ENCODE assay signal across 14 cellular contexts in the genomic region with DNA sequence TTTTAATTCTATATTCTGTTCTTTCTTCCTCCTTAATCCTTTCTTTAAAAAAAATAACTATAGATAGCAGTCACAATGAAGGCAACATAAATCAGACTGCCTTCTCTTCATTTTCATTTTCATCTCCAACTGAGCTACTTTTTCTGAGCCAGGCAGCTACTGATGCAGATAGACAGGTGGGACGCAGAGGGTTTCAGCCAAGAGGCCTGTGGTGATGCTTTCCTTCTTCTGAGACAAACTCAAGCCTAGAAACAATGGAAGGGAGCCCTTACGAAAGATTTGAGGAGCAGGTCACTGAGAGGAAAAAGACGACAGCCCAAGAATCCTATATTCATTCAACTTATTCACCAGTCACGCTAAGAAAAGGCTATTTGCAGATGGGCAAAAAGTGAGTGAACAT.
DNase-seq lines count a peak whose midpoint lies in the region; ATAC-seq and TF ChIP-seq lines count a peak whose summit lies in the region.
"Had no signal": no experiment of that assay in that cellular context is flagged by ENCODE, and none has a peak within 500 bp of the region (broad histone marks: within the 10 kb centered on the region; RNA-seq: fewer than 3 reads in every experiment).

No MANE protein-coding gene starts in this region.

- H3K27me3 ChIP-seq in DOHH2 (ENCODE audit: control insufficient read depth, low read length): no peaks in the 10 kb centered on the region
- H3K27me3 ChIP-seq in Karpas-422 (ENCODE audit: low read length): no peaks in the 10 kb centered on the region
- no peaks in the 10 kb centered on the region for H3K27me3 ChIP-seq in SU-DHL-6 (ENCODE audit: low read length)
- H3K27me3 ChIP-seq: BE2C had no signal

- ATAC-seq in HG03108 (IDR thresholded peaks at IDR 0.05; ENCODE audit: unreplicated experiment): no peak
- no peak for ATAC-seq in HG02763 (IDR thresholded peaks at IDR 0.05; ENCODE audit: unreplicated experiment)
- ATAC-seq: A549, GM12878 had no signal

- H4K20me1 ChIP-seq in DOHH2 (ENCODE audit: control insufficient read depth, insufficient read depth, low read depth, low read length) (no peaks in the 10 kb centered on the region), Karpas-422 (ENCODE audit: insufficient read depth, low read depth, low read length) (no peaks in the 10 kb centered on the region), SU-DHL-6 (ENCODE audit: low read depth, low read length) (no peaks in the 10 kb centered on the region)

- H3F3A ChIP-seq in DOHH2 (ENCODE audit: control insufficient read depth, insufficient read depth) (peaks cover 33% of the 10 kb centered on the region), SU-DHL-6 (ENCODE audit: insufficient read depth) (peaks cover 58% of the 10 kb centered on the region)

- peaks cover 23% of the 10 kb centered on the region for H3K36me3 ChIP-seq in DOHH2 (ENCODE audit: control insufficient read depth, low read length)
- H3K36me3 ChIP-seq in Karpas-422 (ENCODE audit: insufficient read depth, low read length): no peaks in the 10 kb centered on the region
- H3K36me3 ChIP-seq in SU-DHL-6 (ENCODE audit: low read length): no peaks in the 10 kb centered on the region
- H3K36me3 ChIP-seq: BE2C, HAP-1 had no signal

- H3K9me2 ChIP-seq in DOHH2 (replicated peaks; ENCODE audit: control insufficient read depth, low read length) (no peaks in the 10 kb centered on the region), Karpas-422 (replicated peaks; ENCODE audit: insufficient read depth, low read length) (no peaks in the 10 kb centered on the region), SU-DHL-6 (replicated peaks; ENCODE audit: insufficient read depth, low read length) (no peaks in the 10 kb centered on the region)

- H3K79me2 ChIP-seq in DOHH2 (ENCODE audit: control insufficient read depth, low read length) (peaks cover 26% of the 10 kb centered on the region), Karpas-422 (ENCODE audit: low read length) (peaks cover 40% of the 10 kb centered on the region), SU-DHL-6 (ENCODE audit: insufficient read depth, low read length) (peaks cover 24% of the 10 kb centered on the region)

- H3K27ac ChIP-seq in DOHH2 (ENCODE audit: low read depth, low read length) (peak overlapping the region; percentile 95), Karpas-422 (ENCODE audit: low read length) (peak overlapping the region; percentile 79), SU-DHL-6 (ENCODE audit: low read depth, low read length) (peak overlapping the region; percentile 95)
- H3K27ac ChIP-seq: A549 had no signal

- H3K4me3 ChIP-seq in DOHH2 (ENCODE audit: low read length) (peak overlapping the region; percentile 68), Karpas-422 (ENCODE audit: low read length) (no peak overlapping the region), SU-DHL-6 (ENCODE audit: insufficient read depth, low read length, poor library complexity, severe bottlenecking) (peak overlapping the region; percentile 47)
- H3K4me3 ChIP-seq: A549, GM12878, HAP-1 had no signal

- TF ChIP-seq CTCF in DOHH2 (IDR thresholded peaks at IDR 0.05; ENCODE audit: low read depth, low read length, poor library complexity, severe bottlenecking) (no peak), SU-DHL-6 (IDR thresholded peaks at IDR 0.05; ENCODE audit: insufficient read depth, low read length, poor library complexity, severe bottlenecking) (no peak)

- H3K9me3 ChIP-seq in DOHH2 (ENCODE audit: control insufficient read depth, insufficient read depth, low read length) (0 out of 2 replicates have a peak, but pooled peaks cover 4% of the 10 kb centered on the region), Karpas-422 (ENCODE audit: low read length) (no peaks in the 10 kb centered on the region), SU-DHL-6 (ENCODE audit: insufficient read depth, low read length) (no peaks in the 10 kb centered on the region)
- H3K9me3 ChIP-seq: A549, BE2C, HAP-1 had no signal

- DNase-seq in Karpas-422: peak; percentile 77
- no peak for DNase-seq in activated CD4-positive, alpha-beta T cell treated with anti-CD3 and anti-CD28 coated beads for 4 hours
- DNase-seq in activated CD8-positive, alpha-beta memory T cell treated with anti-CD3 and anti-CD28 coated beads, Interleukin-2, amount 50 U/mL, for 4 hours: no peak
- DNase-seq: BE2C; CD4-positive, CD25-positive, alpha-beta regulatory T cell; DMS53; KG1 had no signal

- H3K9ac ChIP-seq in Karpas-422 (ENCODE audit: low read length) (peak overlapping the region; percentile 13; the same call in 1 of the 2 replicates), SU-DHL-6 (ENCODE audit: low read length) (peak overlapping the region; percentile 58)

- H2AFZ ChIP-seq in Karpas-422 (ENCODE audit: low read length): no peak overlapping the region
- H2AFZ ChIP-seq in SU-DHL-6 (ENCODE audit: low read depth, low read length, severe bottlenecking): no peak overlapping the region

- peak overlapping the region; percentile 81 for H3K4me2 ChIP-seq in DOHH2 (ENCODE audit: low read length)
- peak overlapping the region; percentile 37 for H3K4me2 ChIP-seq in Karpas-422 (ENCODE audit: low read depth, low read length, poor library complexity, severe bottlenecking)
- peak overlapping the region; percentile 99 for H3K4me2 ChIP-seq in SU-DHL-6 (ENCODE audit: low read depth, low read length, poor library complexity, severe bottlenecking)
- H3K4me2 ChIP-seq: A549 had no signal

- H3K4me1 ChIP-seq in DOHH2 (ENCODE audit: control insufficient read depth, low read length) (peaks cover 68% of the 10 kb centered on the region), Karpas-422 (ENCODE audit: low read length) (peaks cover 45% of the 10 kb centered on the region)
- H3K4me1 ChIP-seq: A549, HAP-1 had no signal

Comparison
In these comparisons a context has a peak if more than half of its experiments do, and no peak if none do; other contexts are left out.
1. H3K4me2 ChIP-seq: peak in every context shown above with its lines; median percentile 99 in SU-DHL-6; 81 in DOHH2; 37 in Karpas-422.